In the genomic region with DNA sequence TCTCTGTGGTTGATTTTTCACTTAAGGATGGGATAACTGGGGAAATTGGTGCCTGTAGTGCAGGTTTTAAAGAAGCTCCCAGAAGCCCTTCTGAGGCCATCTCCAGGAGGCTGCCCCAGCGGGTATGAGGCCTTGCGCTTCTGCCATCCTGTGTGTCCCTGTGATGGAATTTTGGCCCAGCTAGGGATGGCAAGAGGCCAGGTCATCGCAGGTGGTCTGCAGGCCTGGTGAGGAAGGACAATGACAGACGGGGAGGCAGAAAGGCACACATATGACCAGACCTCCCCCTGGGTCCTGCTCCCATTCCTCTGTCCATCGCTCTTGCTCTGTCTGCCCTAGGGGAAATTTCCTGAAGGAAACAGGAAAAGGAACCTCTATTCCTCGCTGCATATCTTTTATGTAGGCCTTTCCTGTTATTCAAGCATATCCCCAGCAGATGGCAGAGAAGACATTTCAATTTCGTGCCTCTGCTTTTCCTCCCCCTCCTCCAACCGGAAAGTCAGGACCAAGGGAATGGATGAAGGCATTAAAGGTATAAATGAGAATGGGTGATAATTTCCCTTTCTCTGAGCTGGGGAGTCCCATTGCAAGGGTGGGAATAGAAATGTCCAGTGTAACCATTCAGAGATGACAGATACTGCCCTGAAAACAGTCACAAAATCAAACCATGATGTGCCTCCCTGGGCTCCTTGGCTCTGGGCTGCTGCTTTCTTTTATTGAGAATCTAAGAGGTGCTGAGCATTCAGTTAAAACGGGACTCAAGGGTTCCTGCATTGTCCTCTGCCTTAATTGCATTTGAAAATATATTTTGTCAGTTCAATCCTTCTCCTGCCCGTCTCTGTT, we compare ENCODE assay signal across 8 cellular contexts. TPM values are rescaled to one million over a fixed set of nuclear protein-coding genes. Genes with fewer than 3 reads are reported as not detected.
A peak's percentile ranks its signal among the peaks of the same experiment; 100 is the strongest.
DNase-seq lines count a peak whose midpoint lies in the region; ATAC-seq and TF ChIP-seq lines count a peak whose summit lies in the region.

No MANE protein-coding gene starts in this region.

- no peaks in the 10 kb centered on the region for H3F3A ChIP-seq in smooth muscle cell (ENCODE audit: low read depth)

- no peaks in the 10 kb centered on the region for H3K4me1 ChIP-seq in smooth muscle cell (ENCODE audit: low read depth)

- H3K9ac ChIP-seq in smooth muscle cell (ENCODE audit: low read depth), result no peak overlapping the region

- H3K36me3 ChIP-seq in smooth muscle cell (ENCODE audit: low read depth), result no peaks in the 10 kb centered on the region

- no peak overlapping the region for H3K4me2 ChIP-seq in smooth muscle cell

- H2AFZ ChIP-seq in smooth muscle cell (ENCODE audit: low read depth), result no peak overlapping the region

- no peaks in the 10 kb centered on the region for H4K20me1 ChIP-seq in smooth muscle cell (ENCODE audit: low read depth)

- DNase-seq in Daoy (ENCODE audit: low read depth), result peak; percentile 66
- peak; percentile 38 for DNase-seq in HuH-7.5 (ENCODE audit: low spot score)
- peak; percentile 46 for DNase-seq in amniotic epithelial cell (ENCODE audit: low read depth)
- DNase-seq in hippocampal formation (lab: John Stamatoyannopoulos, UW), result peak; percentile 9 to 67
- no peak for DNase-seq in smooth muscle cell (lab: John Stamatoyannopoulos, UW; ENCODE audit: unreplicated experiment)
- no peak for DNase-seq in activated T-cell treated with anti-CD3 and anti-CD28 coated beads, Interleukin-2, amount 50 U/mL, for 48 hours

- H3K4me3 ChIP-seq in smooth muscle cell, result no peak overlapping the region

- H3K9me3 ChIP-seq in smooth muscle cell (replicated peaks; ENCODE audit: low read depth), result no peaks in the 10 kb centered on the region

- TF ChIP-seq CTCF in smooth muscle cell (IDR thresholded peaks at IDR 0.05; ENCODE audit: borderline replicate concordance, insufficient read depth, poor library complexity, severe bottlenecking), result peak; percentile 66

- WGBS in smooth muscle cell (ENCODE audit: low lambda C conversion rate), result 42% methylated on average over 10 of the region's 10 CpGs

- no peaks in the 10 kb centered on the region for H3K79me2 ChIP-seq in smooth muscle cell (ENCODE audit: low read depth)

- peaks cover 62% of the 10 kb centered on the region for H3K27me3 ChIP-seq in smooth muscle cell (ENCODE audit: low read depth)

- no peak overlapping the region for H3K27ac ChIP-seq in smooth muscle cell (ENCODE audit: low read depth)

- no peak for ATAC-seq in GM18868 (IDR thresholded peaks at IDR 0.05; ENCODE audit: unreplicated experiment)
- no peak for ATAC-seq in GM19467 (IDR thresholded peaks at IDR 0.05; ENCODE audit: unreplicated experiment)

RNA-seq across cellular contexts. Expression of gene HLA-F, which starts 17.6 kb away (rescaled TPM):
- 19.9 and 21.8 TPM in 2 replicates for total RNA-seq in Daoy (2014; rRNA removed; shearing (Covaris generic))
- total RNA-seq in smooth muscle cell, result 2.7 and 6.9 TPM in 2 replicates
- 5.6 and 7.0 TPM in 2 replicates for polyA plus RNA-seq in smooth muscle cell

RNA-seq across cellular contexts. Expression of gene ZFP57, which starts 24.7 kb away (rescaled TPM):
- 0.57 TPM in 1 of 2 replicates, not detected in the other for total RNA-seq in Daoy (2014; rRNA removed; shearing (Covaris generic))
- total RNA-seq in smooth muscle cell, result not detected in 2 replicates
- 0.38 TPM in 1 of 2 replicates, not detected in the other for polyA plus RNA-seq in smooth muscle cell

RNA-seq across cellular contexts. Expression of gene MOG, which starts 48.7 kb away (rescaled TPM):
- total RNA-seq in Daoy (2014; rRNA removed; shearing (Covaris generic)), result not detected in 2 replicates
- total RNA-seq in smooth muscle cell, result not detected in 2 replicates
- polyA plus RNA-seq in smooth muscle cell, result not detected in 2 replicates

Comparison
In these comparisons a context has a peak if more than half of its experiments do, and no peak if none do; other contexts are left out.
1. DNase-seq: peak in Daoy (single experiment), HuH-7.5 (single experiment), amniotic epithelial cell (single experiment) and hippocampal formation (2 of 2); none in smooth muscle cell (single experiment) and activated T-cell treated with anti-CD3 and anti-CD28 coated beads, Interleukin-2, amount 50 U/mL, for 48 hours (0 of 2).